In genomic region chr10:111598433-111599059, GRCh38 we compare ENCODE assay signal across 8 cellular contexts.
DNase-seq lines count a peak whose midpoint lies in the region; ATAC-seq and TF ChIP-seq lines count a peak whose summit lies in the region.

No MANE protein-coding gene starts in this region.

- CTCF ChIA-PET in CD4-positive, alpha-beta T cell (lab: Charles Lee): interaction anchor here (1.4 kb wide), 1 partner anchor 988 kb away, joined by 6 read pairs; no protein-coding TSS in a partner anchor

- H3K27ac ChIP-seq in CD4-positive, alpha-beta T cell (ENCODE audit: low read depth, low read length): no peak overlapping the region
- H3K27ac ChIP-seq in prostate gland: no peak overlapping the region

- H3K4me1 Mint-ChIP-seq in CD4-positive, alpha-beta T cell (ENCODE audit: low read depth): no peaks in the 10 kb centered on the region

- H3K36me3 ChIP-seq in prostate gland: no peaks in the 10 kb centered on the region

- peaks cover 9% of the 10 kb centered on the region for H3K27me3 ChIP-seq in CD4-positive, alpha-beta T cell (ENCODE audit: control insufficient read depth, insufficient read depth, low read length)
- no peaks in the 10 kb centered on the region for H3K27me3 ChIP-seq in prostate gland (replicated peaks; ENCODE audit: insufficient read depth)

- no peak overlapping the region for H3K4me3 Mint-ChIP-seq in CD4-positive, alpha-beta T cell

- no peaks in the 10 kb centered on the region for H3K9me3 ChIP-seq in CD4-positive, alpha-beta T cell (ENCODE audit: control insufficient read depth, low read length)
- no peaks in the 10 kb centered on the region for H3K9me3 ChIP-seq in prostate gland

- H3K4me1 ChIP-seq in prostate gland (replicated peaks): no peaks in the 10 kb centered on the region

- WGBS in prostate gland: 30% methylated on average over 6 of the region's 6 CpGs

- intact Hi-C loops in CD4-positive, alpha-beta T cell (cut with DNase I, micrococcal nuclease): loop anchor here (2.0 to 10.0 kb wide), 3 partner anchors 854 to 988 kb away; no protein-coding TSS in a partner anchor
- intact Hi-C loops in prostate gland (cut with DNase I): no loop called here

- ATAC-seq in CD4-positive, alpha-beta T cell (ENCODE audit: poor library complexity): peak; percentile 49
- ATAC-seq in GM18858 (IDR thresholded peaks at IDR 0.05; ENCODE audit: unreplicated experiment) (peak; percentile 86), HG02981 (IDR thresholded peaks at IDR 0.05; ENCODE audit: unreplicated experiment) (peak; percentile 92)

- peaks cover 1% of the 10 kb centered on the region for H3K27me3 Mint-ChIP-seq in CD4-positive, alpha-beta T cell

- TF ChIP-seq POLR2A in prostate gland (IDR thresholded peaks at IDR 0.05): no peak

- H3K9me3 Mint-ChIP-seq in CD4-positive, alpha-beta T cell: no peaks in the 10 kb centered on the region

- TF ChIP-seq CTCF in CD4-positive, alpha-beta T cell (IDR thresholded peaks at IDR 0.05): peak; percentile 65
- peak in 3 of 4 experiments; percentile 48 to 70 (median 61) for TF ChIP-seq CTCF in prostate gland (IDR thresholded peaks at IDR 0.05)

- H3K27ac Mint-ChIP-seq in CD4-positive, alpha-beta T cell: no peak overlapping the region

- DNase-seq in CD4-positive, alpha-beta T cell: peak in 8 of 10 experiments; percentile 1 to 22 (median 8)
- DNase-seq in NCI-H460 (ENCODE audit: extremely low read depth, low read depth) (peak; percentile 43), activated T-cell treated with anti-CD3 and anti-CD28 coated beads for 48 hours (ENCODE audit: low read depth) (peak; percentile 9), globus pallidus (ENCODE audit: low spot score) (peak; percentile 69), prostate gland (ENCODE audit: low spot score) (peak; percentile 10)
- no peak for DNase-seq in NK-92 treated with Interleukin-12 subunit alpha and Interleukin-12 subunit beta, amount 100 ng/mL, for 24 hours (lab: John Stamatoyannopoulos, UW)

- no peaks in the 10 kb centered on the region for H3K36me3 Mint-ChIP-seq in CD4-positive, alpha-beta T cell (ENCODE audit: low read depth)

- no peak overlapping the region for H3K4me3 ChIP-seq in prostate gland

- POLR2A ChIA-PET in CD4-positive, alpha-beta T cell (lab: Charles Lee): no interaction called here
